Comparison of ENCODE assay signal across 11 cellular contexts in the genomic region with DNA sequence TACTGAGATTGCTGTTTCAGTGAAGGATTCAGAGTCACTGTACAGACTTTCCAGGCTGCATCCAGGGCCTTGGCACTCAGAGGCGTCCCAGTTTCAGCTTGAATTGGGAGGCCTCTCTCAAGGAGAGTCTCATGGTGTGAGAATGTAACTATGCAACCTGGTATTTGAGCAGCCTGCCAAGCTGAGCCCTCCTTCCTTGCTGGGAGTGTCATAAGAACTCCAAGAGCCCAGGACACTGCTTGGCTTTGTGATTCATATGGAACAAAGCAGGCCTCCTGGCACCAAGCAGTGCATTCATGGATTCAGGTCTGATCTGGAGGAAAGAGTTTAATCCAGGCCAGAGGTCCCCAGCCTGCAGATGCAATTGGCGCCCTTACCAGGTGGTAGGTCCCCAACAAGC.
A peak's percentile ranks its signal among the peaks of the same experiment; 100 is the strongest.
DNase-seq lines count a peak whose midpoint lies in the region; ATAC-seq and TF ChIP-seq lines count a peak whose summit lies in the region.
"Had no signal": no experiment of that assay in that cellular context is flagged by ENCODE, and none has a peak within 500 bp of the region (broad histone marks: within the 10 kb centered on the region; RNA-seq: fewer than 3 reads in every experiment).

No MANE protein-coding gene starts in this region.

- H2AFZ ChIP-seq in trophoblast cell (ENCODE audit: insufficient read depth, low read length, poor library complexity): no peak overlapping the region

- peaks cover 0 to 4% (median 0%) of the 10 kb centered on the region in 12 donors for H3K9me3 ChIP-seq in heart left ventricle
- H3K9me3 ChIP-seq in trophoblast cell (ENCODE audit: insufficient read depth, low read depth, low read length): no peaks in the 10 kb centered on the region
- H3K9me3 ChIP-seq in CD8-positive, alpha-beta memory T cell (ENCODE audit: low read length): no peaks in the 10 kb centered on the region
- no peaks in the 10 kb centered on the region for H3K9me3 ChIP-seq in spleen

- no peaks in the 10 kb centered on the region for H3K27me3 ChIP-seq in heart left ventricle
- H3K27me3 ChIP-seq in trophoblast cell (ENCODE audit: insufficient read depth, low read length): no peaks in the 10 kb centered on the region
- H3K27me3 ChIP-seq in CD8-positive, alpha-beta memory T cell (ENCODE audit: insufficient read depth, low read length, poor library complexity, severe bottlenecking): no peaks in the 10 kb centered on the region
- no peaks in the 10 kb centered on the region for H3K27me3 ChIP-seq in spleen (replicated peaks in 1 of 7)

- H3K9me3 Mint-ChIP-seq in activated CD8-positive, alpha-beta T cell treated with anti-CD3 and anti-CD28 coated beads for 36 hours: no peaks in the 10 kb centered on the region
- H3K9me3 Mint-ChIP-seq in CD8-positive, alpha-beta memory T cell: no peaks in the 10 kb centered on the region

- H4K12ac ChIP-seq in trophoblast cell (ENCODE audit: low read depth, low read length): no peak overlapping the region

- H3K14ac ChIP-seq in trophoblast cell (ENCODE audit: low read length): no peak overlapping the region

- no peaks in the 10 kb centered on the region for H3K36me3 Mint-ChIP-seq in activated CD8-positive, alpha-beta T cell treated with anti-CD3 and anti-CD28 coated beads for 36 hours (ENCODE audit: low read depth)
- H3K36me3 Mint-ChIP-seq in CD8-positive, alpha-beta memory T cell: peaks cover 0 to 8% (median 0%) of the 10 kb centered on the region in 3 donors

- peak overlapping the region in 11 of 12 donors; percentile 18 to 71 (median 53) for H3K27ac ChIP-seq in heart left ventricle
- H3K27ac ChIP-seq in trophoblast cell (ENCODE audit: low read depth, low read length): no peak overlapping the region
- no peak overlapping the region for H3K27ac ChIP-seq in CD8-positive, alpha-beta memory T cell (ENCODE audit: low read depth, low read length)
- H3K27ac ChIP-seq in spleen: no peak overlapping the region
- H3K27ac ChIP-seq: HL-60 had no signal

- H3K79me2 ChIP-seq in trophoblast cell (ENCODE audit: control insufficient read depth, insufficient read depth, low read length, poor library complexity): no peaks in the 10 kb centered on the region

- no peak overlapping the region for H3K27ac Mint-ChIP-seq in activated CD8-positive, alpha-beta T cell treated with anti-CD3 and anti-CD28 coated beads for 36 hours
- no peak overlapping the region for H3K27ac Mint-ChIP-seq in CD8-positive, alpha-beta memory T cell

- H2AK5ac ChIP-seq in trophoblast cell (ENCODE audit: low read length): no peak overlapping the region

- no peak overlapping the region for H4K91ac ChIP-seq in trophoblast cell (ENCODE audit: low read depth, low read length)

- intact Hi-C loops in heart left ventricle (cut with DNase I): no loop called here
- intact Hi-C loops in activated CD8-positive, alpha-beta T cell treated with anti-CD3 and anti-CD28 coated beads for 36 hours (cut with micrococcal nuclease): no loop called here
- intact Hi-C loops in spleen (cut with DNase I; ENCODE audit: low total_unique reads): no loop called here

- TF ChIP-seq POLR2A in heart left ventricle (IDR thresholded peaks at IDR 0.05): no peak
- no peak for TF ChIP-seq POLR2A in spleen (IDR thresholded peaks at IDR 0.05)

- no peak overlapping the region for H3K4me2 ChIP-seq in trophoblast cell (ENCODE audit: low read length)

- CTCF ChIA-PET in activated CD8-positive, alpha-beta T cell treated with anti-CD3 and anti-CD28 coated beads for 36 hours (lab: Charles Lee): no interaction called here
- CTCF ChIA-PET in CD8-positive, alpha-beta memory T cell (lab: Charles Lee): no interaction called here

- no peak overlapping the region for H3K9ac ChIP-seq in trophoblast cell (ENCODE audit: low read length)

- peak overlapping the region; percentile 8 for H3K18ac ChIP-seq in trophoblast cell (ENCODE audit: low read length)

- DNase-seq in C1 segment of cervical spinal cord (lab: John Stamatoyannopoulos, UW): peak in 9 of 14 donors; percentile 7 to 77 (median 59)
- peak in 44 of 58 donors; percentile 9 to 83 (median 42) for DNase-seq in anterior cingulate cortex (lab: John Stamatoyannopoulos, UW)
- peak in 3 of 5 donors; percentile 31 to 62 (median 53) for DNase-seq in heart left ventricle
- DNase-seq in trophoblast cell: peak; percentile 80 to 90
- no peak for DNase-seq in activated CD8-positive, alpha-beta T cell treated with anti-CD3 and anti-CD28 coated beads for 36 hours
- DNase-seq in CD8-positive, alpha-beta memory T cell: no peak
- no peak for DNase-seq in spleen
- DNase-seq: activated CD8-positive, alpha-beta memory T cell treated with anti-CD3 and anti-CD28 coated beads for 24 hours; NCI-H82 had no signal

- H2BK5ac ChIP-seq in trophoblast cell (ENCODE audit: low read depth, low read length, poor library complexity): no peak overlapping the region

- H2BK120ac ChIP-seq in trophoblast cell (ENCODE audit: insufficient read depth, low read length, poor library complexity): no peak overlapping the region

- TF ChIP-seq CTCF in heart left ventricle (IDR thresholded peaks at IDR 0.05): no peak
- TF ChIP-seq CTCF in activated CD8-positive, alpha-beta T cell treated with anti-CD3 and anti-CD28 coated beads for 36 hours (IDR thresholded peaks at IDR 0.05): no peak
- no peak for TF ChIP-seq CTCF in spleen (IDR thresholded peaks at IDR 0.05 in 8 of 11, conservative IDR thresholded peaks at IDR 0.05 in 3 of 11)

- peak; percentile 74 to 88 (median 79) for ATAC-seq in heart left ventricle
- ATAC-seq in activated CD8-positive, alpha-beta T cell treated with anti-CD3 and anti-CD28 coated beads for 36 hours: no peak
- no peak for ATAC-seq in GM19023 (IDR thresholded peaks at IDR 0.05; ENCODE audit: unreplicated experiment)

- POLR2A ChIA-PET in activated CD8-positive, alpha-beta T cell treated with anti-CD3 and anti-CD28 coated beads for 36 hours (lab: Charles Lee): no interaction called here
- POLR2A ChIA-PET in CD8-positive, alpha-beta memory T cell (lab: Charles Lee): no interaction called here

- H3K23ac ChIP-seq in trophoblast cell (ENCODE audit: low read length): no peak overlapping the region

- H3K4ac ChIP-seq in trophoblast cell (ENCODE audit: low read depth, low read length): no peak overlapping the region

- H4K8ac ChIP-seq in trophoblast cell (ENCODE audit: low read depth, low read length): no peak overlapping the region

- 27 to 67% (median 40%) methylated on average over 2 of the region's 2 CpGs for WGBS in heart left ventricle, 4 donors
- no CpG with 5 or more reads among the region's 2 CpGs for WGBS in trophoblast cell (ENCODE audit: extremely low coverage, insufficient coverage, insufficient read length)
- 45 to 48% (median 47%) methylated on average over 2 of the region's 2 CpGs for WGBS in spleen, 5 donors

- H3K79me1 ChIP-seq in trophoblast cell (ENCODE audit: low read length): no peaks in the 10 kb centered on the region

- H3K4me3 ChIP-seq in heart left ventricle (no peak overlapping the region), trophoblast cell (ENCODE audit: low read depth, low read length) (no peak overlapping the region), spleen (no peak overlapping the region)
- no peak overlapping the region for H3K4me3 ChIP-seq in CD8-positive, alpha-beta memory T cell (ENCODE audit: low read length)

- H3K4me1 ChIP-seq in heart left ventricle: peaks cover 0 to 28% (median 10%) of the 10 kb centered on the region in 12 donors
- no peaks in the 10 kb centered on the region for H3K4me1 ChIP-seq in trophoblast cell (ENCODE audit: control insufficient read depth in 1 of 2, insufficient read depth in 2 of 2, low read length in 2 of 2)
- no peaks in the 10 kb centered on the region for H3K4me1 ChIP-seq in CD8-positive, alpha-beta memory T cell (ENCODE audit: insufficient read depth, low read length)
- H3K4me1 ChIP-seq in spleen: no peaks in the 10 kb centered on the region

- no peak overlapping the region for H2BK12ac ChIP-seq in trophoblast cell (ENCODE audit: low read length)

- no peak overlapping the region for H3K4me3 Mint-ChIP-seq in activated CD8-positive, alpha-beta T cell treated with anti-CD3 and anti-CD28 coated beads for 36 hours
- H3K4me3 Mint-ChIP-seq in CD8-positive, alpha-beta memory T cell: no peak overlapping the region

- no peaks in the 10 kb centered on the region for H3K4me1 Mint-ChIP-seq in activated CD8-positive, alpha-beta T cell treated with anti-CD3 and anti-CD28 coated beads for 36 hours (ENCODE audit: low read depth)
- no peaks in the 10 kb centered on the region for H3K4me1 Mint-ChIP-seq in CD8-positive, alpha-beta memory T cell

- no peaks in the 10 kb centered on the region for H3K27me3 Mint-ChIP-seq in activated CD8-positive, alpha-beta T cell treated with anti-CD3 and anti-CD28 coated beads for 36 hours
- peaks cover 0 to 6% of the 10 kb centered on the region in 2 donors for H3K27me3 Mint-ChIP-seq in CD8-positive, alpha-beta memory T cell

- no peaks in the 10 kb centered on the region for H3K36me3 ChIP-seq in heart left ventricle
- H3K36me3 ChIP-seq in trophoblast cell (ENCODE audit: control insufficient read depth in 1 of 2, insufficient read depth in 2 of 2, low read length in 2 of 2): peaks cover 0 to 2% of the 10 kb centered on the region in 2 experiments
- no peaks in the 10 kb centered on the region for H3K36me3 ChIP-seq in CD8-positive, alpha-beta memory T cell (ENCODE audit: insufficient read depth, low read length)
- H3K36me3 ChIP-seq in spleen: no peaks in the 10 kb centered on the region

Comparison
In these comparisons a context has a peak if more than half of its experiments do, and no peak if none do; other contexts are left out.
1. DNase-seq: peak in C1 segment of cervical spinal cord (9 of 14), anterior cingulate cortex (44 of 58), heart left ventricle (3 of 5) and trophoblast cell (2 of 2); none in activated CD8-positive, alpha-beta T cell treated with anti-CD3 and anti-CD28 coated beads for 36 hours (single experiment), CD8-positive, alpha-beta memory T cell (0 of 5) and spleen (single experiment).
2. ATAC-seq: peak in heart left ventricle (4 of 4); none in activated CD8-positive, alpha-beta T cell treated with anti-CD3 and anti-CD28 coated beads for 36 hours (single experiment) and GM19023 (single experiment).
3. H3K27ac ChIP-seq: peak in heart left ventricle (11 of 12); none in trophoblast cell (single experiment), CD8-positive, alpha-beta memory T cell (single experiment) and spleen (0 of 8).